28 cellular contexts compared by ENCODE assay signal in the genomic region with DNA sequence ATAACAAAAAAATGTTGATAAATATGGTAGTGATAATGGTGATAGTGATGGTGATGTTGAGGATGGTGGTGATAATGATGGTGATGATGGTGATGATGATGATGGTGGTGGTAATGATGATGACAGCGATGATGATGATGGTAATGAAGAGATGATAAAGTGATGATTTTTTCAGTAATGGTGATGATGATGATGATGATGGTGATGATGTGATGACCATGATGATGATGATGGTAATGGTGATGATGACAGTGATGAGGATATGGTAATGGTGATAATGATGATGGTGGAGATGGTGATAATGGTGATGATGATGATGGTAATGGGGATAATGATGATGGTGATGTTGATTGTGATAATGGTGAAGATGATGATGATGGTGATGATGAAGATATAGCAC.
"Had no signal": no experiment of that assay in that cellular context is flagged by ENCODE, and none has a peak within 500 bp of the region (broad histone marks: within the 10 kb centered on the region; RNA-seq: fewer than 3 reads in every experiment).

No MANE protein-coding gene starts in this region.

- DNase-seq: naive thymus-derived CD8-positive, alpha-beta T cell; occipital lobe; ovary; posterior cingulate gyrus; psoas muscle; right cardiac atrium; spleen; stimulated activated CD4-positive, alpha-beta T cell treated with anti-CD3 and anti-CD28 coated beads, Interleukin-12 subunit alpha, Interleukin-12 subunit beta, amount 100 ng/mL, for 4 hours; stimulated activated CD4-positive, alpha-beta T cell treated with anti-CD3 and anti-CD28 coated beads, Interleukin-1b, Interleukin-23, amount 100 ng/mL, for 48 hours; stimulated activated CD4-positive, alpha-beta T cell treated with anti-CD3 and anti-CD28 coated beads, Interleukin-4, amount 100 ng/mL, for 1 hour; stimulated activated CD4-positive, alpha-beta T cell treated with anti-CD3 and anti-CD28 coated beads, Interleukin-4, amount 100 ng/mL, for 4 hours; stimulated activated CD8-positive, alpha-beta memory T cell treated with anti-CD3 and anti-CD28 coated beads, Interleukin-4, amount 100 ng/mL, for 48 hours; stimulated activated naive CD4-positive, alpha-beta T cell; stimulated activated naive CD8-positive, alpha-beta T cell treated with anti-CD3 and anti-CD28 coated beads, Interleukin-15, amount 100 ng/mL, for 72 hours; stimulated activated naive CD8-positive, alpha-beta T cell treated with anti-CD3 and anti-CD28 coated beads, Interleukin-15, Interleukin-2, amounts not matched to agents 100 U/mL and 50 U/mL, for 24 hours; substantia nigra; testis; tibial artery; transverse colon; upper lobe of right lung had no signal

- H3K27me3 ChIP-seq: ovary, spleen, suprapubic skin, testis, tibial artery, transverse colon, upper lobe of right lung, vagina had no signal

- H3K36me3 ChIP-seq: neural progenitor cell, ovary, spleen, suprapubic skin, tibial artery, transverse colon, upper lobe of right lung, vagina had no signal

- H3K9ac ChIP-seq: neural progenitor cell, parathyroid adenoma had no signal

- H3K4me1 ChIP-seq: neural progenitor cell, parathyroid adenoma, psoas muscle, testis, upper lobe of right lung had no signal

- H3K9me3 ChIP-seq: ovary, psoas muscle, spleen, suprapubic skin, testis, tibial artery, transverse colon, upper lobe of right lung, vagina had no signal

- H2AFZ ChIP-seq: neural progenitor cell, parathyroid adenoma had no signal

- H3K4me2 ChIP-seq: neural progenitor cell, smooth muscle cell had no signal

- H3K4me3 ChIP-seq: neural progenitor cell, ovary, psoas muscle, skin epidermis, smooth muscle cell, spleen, suprapubic skin, testis, tibial artery, transverse colon, upper lobe of right lung, vagina had no signal

- ATAC-seq: naive thymus-derived CD8-positive, alpha-beta T cell; psoas muscle; right cardiac atrium; sciatic nerve; stimulated activated memory B cell treated with anti-CD40 and anti-IgM and Interleukin-4, amounts not matched to agents 10 μg/mL and 1 μg/mL and 100 μg/mL, for 72 hours; stimulated activated naive CD8-positive, alpha-beta T cell treated with anti-CD3 and anti-CD28 coated beads, Interleukin-15, amount 100 ng/mL, for 72 hours; stimulated activated naive CD8-positive, alpha-beta T cell treated with anti-CD3 and anti-CD28 coated beads, Interleukin-15, Interleukin-2, amounts not matched to agents 100 U/mL and 50 U/mL, for 24 hours; upper lobe of right lung had no signal

- H3K27ac ChIP-seq: neural progenitor cell, ovary, parathyroid adenoma, psoas muscle, skin epidermis, spleen, suprapubic skin, testis, tibial artery, transverse colon, upper lobe of right lung, vagina had no signal

- H3K79me2 ChIP-seq: parathyroid adenoma had no signal
